8 cellular contexts compared by ENCODE assay signal in the genomic region with DNA sequence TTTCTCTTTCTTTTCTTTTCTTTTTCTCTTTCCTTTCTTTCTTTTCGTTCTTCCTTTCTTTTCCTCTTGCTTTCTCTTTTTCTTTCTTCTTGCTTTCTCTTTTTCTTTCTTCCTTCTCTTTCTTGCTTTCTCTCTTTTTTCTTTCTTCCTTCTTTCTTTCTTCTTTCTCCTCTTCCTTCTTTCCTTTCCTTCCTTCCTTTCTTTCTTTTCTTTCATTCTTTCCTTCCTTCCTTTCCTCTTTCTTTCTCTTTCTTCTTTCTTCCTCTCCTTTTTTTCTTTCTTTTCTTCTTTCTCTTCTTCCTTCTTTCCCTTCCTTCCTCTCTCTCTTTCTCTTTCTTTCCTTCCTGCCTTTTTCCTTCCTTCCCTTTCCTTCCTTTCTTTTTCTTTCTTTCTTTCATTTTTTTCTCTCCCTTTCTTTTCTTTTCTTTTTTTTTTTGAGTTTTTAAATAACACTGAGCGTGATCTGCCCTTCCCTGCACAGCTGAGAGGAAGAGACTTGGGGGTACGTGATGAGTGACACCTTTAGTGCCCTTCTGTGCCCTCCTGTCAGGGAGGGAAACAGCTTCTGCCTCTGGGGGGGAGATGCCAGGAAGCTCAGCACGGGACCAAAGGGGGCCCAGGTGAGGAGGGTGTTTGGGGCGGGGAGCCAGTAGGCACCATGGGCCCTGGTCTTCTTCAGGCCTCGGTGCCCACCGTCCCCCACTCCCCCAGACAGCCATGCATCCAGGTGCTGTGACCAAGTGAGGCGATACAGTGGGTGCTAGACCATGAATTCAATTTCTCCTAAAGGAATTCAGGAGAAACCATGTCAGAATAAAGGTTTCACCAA. TPM values are rescaled to one million over a fixed set of nuclear protein-coding genes. Genes with fewer than 3 reads are reported as not detected.
DNase-seq lines count a peak whose midpoint lies in the region; ATAC-seq and TF ChIP-seq lines count a peak whose summit lies in the region.

No MANE protein-coding gene starts in this region.

- H3K4me2 ChIP-seq in BLaER1 (peak overlapping the region; percentile 86), Loucy (ENCODE audit: low read depth, low read length, poor library complexity, severe bottlenecking) (peak overlapping the region; percentile 71), neural progenitor cell (peak overlapping the region; percentile 85)

- H3K4me3 ChIP-seq in BLaER1 (peak overlapping the region; percentile 54), Loucy (ENCODE audit: low read length, poor library complexity, severe bottlenecking) (peak overlapping the region; percentile 77), dorsolateral prefrontal cortex (peak overlapping the region in 58 of 59 donors; percentile 32 to 73 (median 53)), neural progenitor cell (peak overlapping the region; percentile 49)

- no peaks in the 10 kb centered on the region for H3K27me3 ChIP-seq in BLaER1
- H3K27me3 ChIP-seq in Loucy (ENCODE audit: insufficient read depth, low read length, poor library complexity, severe bottlenecking): no peaks in the 10 kb centered on the region
- no peaks in the 10 kb centered on the region for H3K27me3 ChIP-seq in dorsolateral prefrontal cortex
- H3K27me3 ChIP-seq in neural progenitor cell: no peaks in the 10 kb centered on the region

- intact Hi-C loops in dorsolateral prefrontal cortex (cut with DNase I): loop anchor here in 1 of 2 donors (5.0 to 10.0 kb wide), 4 partner anchors 34 to 473 kb away; partner anchors contain the start of gene CDKN2AIP

- H3K9me3 ChIP-seq in BLaER1 (no peaks in the 10 kb centered on the region), Loucy (ENCODE audit: insufficient read depth, low read depth, low read length) (no peaks in the 10 kb centered on the region), neural progenitor cell (ENCODE audit: low read depth) (no peaks in the 10 kb centered on the region)

- peaks cover 5% of the 10 kb centered on the region for H3K27me3 Mint-ChIP-seq in neural progenitor cell (ENCODE audit: insufficient read depth, low read depth)

- peak in 1 of 10 donors; percentile 21 for DNase-seq in dorsolateral prefrontal cortex
- no peak for DNase-seq in neural progenitor cell (ENCODE audit: low spot score)
- DNase-seq in anterior cingulate cortex (lab: John Stamatoyannopoulos, UW): no peak
- no peak for DNase-seq in D341Med (ENCODE audit: low spot score)

- H3K36me3 Mint-ChIP-seq in neural progenitor cell: no peaks in the 10 kb centered on the region

- H3K27ac ChIP-seq in BLaER1 (peak overlapping the region; percentile 87), dorsolateral prefrontal cortex (peak overlapping the region in 56 of 59 donors; percentile 65 to 94 (median 87)), neural progenitor cell (no peak overlapping the region)

- H2AFZ ChIP-seq in Loucy (ENCODE audit: low read length) (peak overlapping the region; percentile 96), neural progenitor cell (replicated peaks) (peak overlapping the region; percentile 98)

- H3K9me2 ChIP-seq in Loucy (replicated peaks; ENCODE audit: low read depth, low read length): no peaks in the 10 kb centered on the region

- H3K9ac ChIP-seq in BLaER1 (peak overlapping the region; percentile 79), Loucy (ENCODE audit: low read depth, low read length, poor library complexity, severe bottlenecking) (peak overlapping the region; percentile 78), neural progenitor cell (peak overlapping the region; percentile 35)

- H3K4me3 Mint-ChIP-seq in neural progenitor cell: peak overlapping the region; percentile 81

- H3K79me2 ChIP-seq in Loucy (ENCODE audit: insufficient read depth, low read length): peaks cover 4% of the 10 kb centered on the region; the same call in 1 of the 2 replicates
- no peaks in the 10 kb centered on the region for H3K79me2 ChIP-seq in neural progenitor cell (ENCODE audit: low read depth)

- TF ChIP-seq CTCF in Loucy (conservative IDR thresholded peaks at IDR 0.05; ENCODE audit: low read length): no peak
- no peak for TF ChIP-seq CTCF in dorsolateral prefrontal cortex (IDR thresholded peaks at IDR 0.05 in 54 of 56, conservative IDR thresholded peaks at IDR 0.05 in 2 of 56; ENCODE audit: low read depth in 1 of 56, partially characterized antibody in 56 of 56)
- no peak for TF ChIP-seq CTCF in neural progenitor cell (IDR thresholded peaks at IDR 0.05)

- H3K4me1 ChIP-seq in BLaER1 (peaks cover 54% of the 10 kb centered on the region), Loucy (ENCODE audit: insufficient read depth, low read length, poor library complexity, severe bottlenecking) (peaks cover 27% of the 10 kb centered on the region), neural progenitor cell (peaks cover 8% of the 10 kb centered on the region)

- H3K36me3 ChIP-seq in BLaER1 (no peaks in the 10 kb centered on the region), Loucy (ENCODE audit: insufficient read depth, low read length) (no peaks in the 10 kb centered on the region), neural progenitor cell (no peaks in the 10 kb centered on the region)

- H3K4me1 Mint-ChIP-seq in neural progenitor cell: peaks cover 27% of the 10 kb centered on the region

- ATAC-seq in HG03354 (IDR thresholded peaks at IDR 0.05; ENCODE audit: poor library complexity, severe bottlenecking, unreplicated experiment) (no peak), GM18867 (IDR thresholded peaks at IDR 0.05; ENCODE audit: unreplicated experiment) (no peak)

- H4K20me1 ChIP-seq in BLaER1 (no peaks in the 10 kb centered on the region), Loucy (ENCODE audit: insufficient read depth, low read length, poor library complexity, severe bottlenecking) (no peaks in the 10 kb centered on the region), neural progenitor cell (ENCODE audit: low read depth) (no peaks in the 10 kb centered on the region)

- H3F3A ChIP-seq in Loucy (ENCODE audit: low read depth) (peaks cover 2% of the 10 kb centered on the region; the same call in 1 of the 2 replicates), neural progenitor cell (ENCODE audit: low read depth) (no peaks in the 10 kb centered on the region)

- H3K27ac Mint-ChIP-seq in neural progenitor cell: peak overlapping the region; percentile 87

- peaks cover 2% of the 10 kb centered on the region for H3K9me3 Mint-ChIP-seq in neural progenitor cell

RNA-seq across cellular contexts. Expression of gene CDKN2AIP, which starts 36.6 kb away (rescaled TPM):
- total RNA-seq in dorsolateral prefrontal cortex (10 to 100 TPM; 10.3 to 20.2 (median 14.8) TPM), neural progenitor cell (ENCODE audit: low replicate concordance) (35.3 and 38.1 TPM in 2 replicates)
